Comparison of ENCODE assay signal across 15 cellular contexts in genomic region chr10:131899116-131899690, GRCh38. TPM values are rescaled to one million over a fixed set of nuclear protein-coding genes. Genes with fewer than 3 reads are reported as not detected.
DNase-seq lines count a peak whose midpoint lies in the region; ATAC-seq and TF ChIP-seq lines count a peak whose summit lies in the region.
"Had no signal": no experiment of that assay in that cellular context is flagged by ENCODE, and none has a peak within 500 bp of the region (broad histone marks: within the 10 kb centered on the region; RNA-seq: fewer than 3 reads in every experiment).

No MANE protein-coding gene starts in this region.

- H3K9me2 ChIP-seq in HCT116 (ENCODE audit: insufficient read depth), result no peaks in the 10 kb centered on the region

- peaks cover 5% of the 10 kb centered on the region for H3K79me1 ChIP-seq in neuronal stem cell (ENCODE audit: low read depth, low read length)

- H3K9me3 ChIP-seq in HCT116 (ENCODE audit: control insufficient read depth in 1 of 2, insufficient read depth in 1 of 2, low read depth in 1 of 2, low read length in 2 of 2) (no peaks in the 10 kb centered on the region), neuronal stem cell (replicated peaks in 1 of 2; ENCODE audit: control insufficient read depth in 2 of 2, insufficient read depth in 1 of 2, low read depth in 1 of 2, low read length in 2 of 2) (no peaks in the 10 kb centered on the region)
- H3K9me3 ChIP-seq: lower lobe of right lung, vagina had no signal

- H2AFZ ChIP-seq in HCT116 (ENCODE audit: low read depth, low read length, poor library complexity, severe bottlenecking), result no peak overlapping the region
- H2AFZ ChIP-seq in neuronal stem cell (ENCODE audit: low read length), result peak overlapping the region; percentile 94

- no peak for TF ChIP-seq POLR2A in HCT116 (IDR thresholded peaks at IDR 0.05; ENCODE audit: borderline replicate concordance, extremely low read depth, insufficient read depth, insufficient read length)

- H3K4me1 Mint-ChIP-seq in activated CD8-positive, alpha-beta memory T cell treated with anti-CD3 and anti-CD28 coated beads, Interleukin-2, amount 10 ng/mL, durations not matched to agents 7 days and 5 days, result peaks cover 47% of the 10 kb centered on the region
- peaks cover 48% of the 10 kb centered on the region for H3K4me1 Mint-ChIP-seq in activated naive CD8-positive, alpha-beta T cell treated with anti-CD3 and anti-CD28 coated beads, Interleukin-2, amount 50 U/mL, for 24 hours

- H2BK120ac ChIP-seq in neuronal stem cell (ENCODE audit: low read depth, low read length), result no peak overlapping the region

- no peak overlapping the region for H3K4me3 ChIP-seq in HCT116 (replicated peaks in 1 of 2; ENCODE audit: low read depth in 1 of 2, low read length in 2 of 2)
- H3K4me3 ChIP-seq in neuronal stem cell (ENCODE audit: low read length in 2 of 2), result no peak overlapping the region

- no peak for DNase-seq in activated CD8-positive, alpha-beta memory T cell treated with anti-CD3 and anti-CD28 coated beads, Interleukin-2, amount 10 ng/mL, durations not matched to agents 7 days and 5 days
- DNase-seq in activated CD8-positive, alpha-beta memory T cell treated with anti-CD3 and anti-CD28 coated beads, Interleukin-2, amount 50 U/mL, for 48 hours, result no peak
- DNase-seq in HCT116 (ENCODE audit: low read depth, low spot score) (no peak), neuronal stem cell (ENCODE audit: low spot score) (no peak), SW 1271 (lab: John Stamatoyannopoulos, UW) (no peak)
- no peak for DNase-seq in activated naive CD8-positive, alpha-beta T cell treated with anti-CD3 and anti-CD28 coated beads, Interleukin-2, amount 50 U/mL, for 24 hours
- DNase-seq: brain microvascular endothelial cell; effector CD4-positive, alpha-beta T cell; lower lobe of right lung; NCI-H1092 treated with DMSO at 0.1 percent for 48 hours; NCI-H226; stimulated activated naive CD4-positive, alpha-beta T cell treated with Interleukin-2 at 50 U/mL for 16 hours had no signal

- no peaks in the 10 kb centered on the region for H4K20me1 ChIP-seq in HCT116 (ENCODE audit: insufficient read depth)

- POLR2A ChIA-PET in HCT116 (lab: Charles Lee), result no interaction called here

- no peak overlapping the region for H3K27ac Mint-ChIP-seq in activated CD8-positive, alpha-beta memory T cell treated with anti-CD3 and anti-CD28 coated beads, Interleukin-2, amount 10 ng/mL, durations not matched to agents 7 days and 5 days
- no peak overlapping the region for H3K27ac Mint-ChIP-seq in activated naive CD8-positive, alpha-beta T cell treated with anti-CD3 and anti-CD28 coated beads, Interleukin-2, amount 50 U/mL, for 24 hours

- H3K36me3 Mint-ChIP-seq in activated CD8-positive, alpha-beta memory T cell treated with anti-CD3 and anti-CD28 coated beads, Interleukin-2, amount 10 ng/mL, durations not matched to agents 7 days and 5 days, result peaks cover 7% of the 10 kb centered on the region
- H3K36me3 Mint-ChIP-seq in activated naive CD8-positive, alpha-beta T cell treated with anti-CD3 and anti-CD28 coated beads, Interleukin-2, amount 50 U/mL, for 24 hours (ENCODE audit: low read depth), result peaks cover 3% of the 10 kb centered on the region

- ATAC-seq in activated CD8-positive, alpha-beta memory T cell treated with anti-CD3 and anti-CD28 coated beads, Interleukin-2, amount 10 ng/mL, durations not matched to agents 7 days and 5 days, result no peak
- ATAC-seq in HCT116 (no peak), GM21528 (IDR thresholded peaks at IDR 0.05; ENCODE audit: low FRiP score, unreplicated experiment) (no peak), HG03025 (IDR thresholded peaks at IDR 0.05; ENCODE audit: low FRiP score, unreplicated experiment) (no peak)
- ATAC-seq in activated naive CD8-positive, alpha-beta T cell treated with anti-CD3 and anti-CD28 coated beads, Interleukin-2, amount 50 U/mL, for 24 hours, result no peak

- no peaks in the 10 kb centered on the region for H3K9me3 Mint-ChIP-seq in activated CD8-positive, alpha-beta memory T cell treated with anti-CD3 and anti-CD28 coated beads, Interleukin-2, amount 10 ng/mL, durations not matched to agents 7 days and 5 days (ENCODE audit: low read depth)
- no peaks in the 10 kb centered on the region for H3K9me3 Mint-ChIP-seq in activated naive CD8-positive, alpha-beta T cell treated with anti-CD3 and anti-CD28 coated beads, Interleukin-2, amount 50 U/mL, for 24 hours

- peaks cover 26% of the 10 kb centered on the region for H3K79me2 ChIP-seq in HCT116 (ENCODE audit: insufficient read depth, low read length)

- no peak overlapping the region for H4K91ac ChIP-seq in neuronal stem cell (ENCODE audit: low read depth, low read length, poor library complexity)

- no peak overlapping the region for H3K23ac ChIP-seq in neuronal stem cell (ENCODE audit: low read depth, low read length, poor library complexity)

- RAD21 ChIA-PET in HCT116 (lab: Charles Lee; ENCODE audit: low non-redundant PET in 1 of 2, low total read pairs in 2 of 2, uncharacterized antibody in 2 of 2, unreplicated experiment in 2 of 2), result no interaction called here

- H2AK5ac ChIP-seq in neuronal stem cell (ENCODE audit: low read depth, low read length), result no peak overlapping the region

- H3K27ac ChIP-seq in HCT116 (ENCODE audit: low read depth, low read length), result no peak overlapping the region
- no peak overlapping the region for H3K27ac ChIP-seq in neuronal stem cell (replicated peaks; ENCODE audit: low read length)
- H3K27ac ChIP-seq: brain microvascular endothelial cell, lower lobe of right lung had no signal

- no peak overlapping the region for H3K14ac ChIP-seq in neuronal stem cell (ENCODE audit: low read length)

- no TSS peak for BruUV-seq in HCT116 (replicated peaks; lab: Mats Ljungman, UMichigan)

- TF ChIP-seq CTCF in HCT116 (IDR thresholded peaks at IDR 0.05 in 2 of 3, conservative IDR thresholded peaks at IDR 0.05 in 1 of 3; ENCODE audit: borderline replicate concordance in 1 of 3, insufficient read depth in 1 of 3, low read depth in 2 of 3, low read length in 2 of 3), result no peak

- H3K9ac ChIP-seq in HCT116 (ENCODE audit: low read length) (no peak overlapping the region), neuronal stem cell (ENCODE audit: low read depth, low read length, poor library complexity) (no peak overlapping the region)

- H3K4ac ChIP-seq in neuronal stem cell (ENCODE audit: low read length), result no peak overlapping the region

- intact Hi-C loops in HCT116 (cut with micrococcal nuclease), result no loop called here

- no peak overlapping the region for H3K18ac ChIP-seq in neuronal stem cell (ENCODE audit: low read length)

- H3K36me3 ChIP-seq in HCT116 (ENCODE audit: control insufficient read depth in 1 of 2, insufficient read depth in 2 of 2, low read length in 2 of 2) (no peaks in the 10 kb centered on the region), neuronal stem cell (replicated peaks in 1 of 2; ENCODE audit: control insufficient read depth in 2 of 2, insufficient read depth in 2 of 2, low read length in 2 of 2) (peaks cover 2 to 10% of the 10 kb centered on the region in 2 donors)
- H3K36me3 ChIP-seq: brain microvascular endothelial cell, lower lobe of right lung, vagina had no signal

- H3K4me2 ChIP-seq in HCT116 (ENCODE audit: low read length) (peak overlapping the region; percentile 88; the same call in 1 of the 2 replicates), neuronal stem cell (ENCODE audit: insufficient read depth, low read length, poor library complexity, severe bottlenecking) (no peak overlapping the region)

- H3K4me3 Mint-ChIP-seq in activated CD8-positive, alpha-beta memory T cell treated with anti-CD3 and anti-CD28 coated beads, Interleukin-2, amount 10 ng/mL, durations not matched to agents 7 days and 5 days, result peak overlapping the region; percentile 7
- peak overlapping the region; percentile 82 for H3K4me3 Mint-ChIP-seq in activated naive CD8-positive, alpha-beta T cell treated with anti-CD3 and anti-CD28 coated beads, Interleukin-2, amount 50 U/mL, for 24 hours

- H3K27me3 ChIP-seq in HCT116 (ENCODE audit: insufficient read depth, low read length), result no peaks in the 10 kb centered on the region
- H3K27me3 ChIP-seq in neuronal stem cell (ENCODE audit: control insufficient read depth in 3 of 3, insufficient read depth in 3 of 3, low read depth in 1 of 3, low read length in 3 of 3), result peaks cover 0 to 28% (median 16%) of the 10 kb centered on the region in 3 experiments
- H3K27me3 ChIP-seq: brain microvascular endothelial cell, vagina had no signal

- WGBS in neuronal stem cell (ENCODE audit: extremely low coverage in 2 of 2, insufficient read length in 2 of 2, insufficient replicate concordance in 1 of 2), 2 donors, result no CpG with 5 or more reads among the region's 8 CpGs

- no peak overlapping the region for H2BK12ac ChIP-seq in neuronal stem cell (ENCODE audit: low read length)

- no peak overlapping the region for H2BK15ac ChIP-seq in neuronal stem cell (ENCODE audit: low read length)

- CTCF ChIA-PET in activated CD8-positive, alpha-beta memory T cell treated with anti-CD3 and anti-CD28 coated beads, Interleukin-2, amount 10 ng/mL, durations not matched to agents 7 days and 5 days (lab: Charles Lee), result interaction anchor here (1.2 to 3.4 kb wide), 5 partner anchors 13 to 124 kb away, joined by 3 to 14 read pairs (median 12); partner anchors contain the start of gene BNIP3
- CTCF ChIA-PET in HCT116 (lab: Charles Lee), result interaction anchor here (1.6 kb wide), 1 partner anchor 7 kb away, joined by 3 read pairs; no protein-coding TSS in a partner anchor

- H2BK5ac ChIP-seq in neuronal stem cell (ENCODE audit: low read length), result no peak overlapping the region

- TF ChIP-seq RAD21 in HCT116 (IDR thresholded peaks at IDR 0.05; ENCODE audit: low read depth), result no peak

- H4K8ac ChIP-seq in neuronal stem cell (ENCODE audit: low read depth, low read length), result no peak overlapping the region

- peaks cover 13% of the 10 kb centered on the region for H3K27me3 Mint-ChIP-seq in activated CD8-positive, alpha-beta memory T cell treated with anti-CD3 and anti-CD28 coated beads, Interleukin-2, amount 10 ng/mL, durations not matched to agents 7 days and 5 days
- peaks cover 14% of the 10 kb centered on the region for H3K27me3 Mint-ChIP-seq in activated naive CD8-positive, alpha-beta T cell treated with anti-CD3 and anti-CD28 coated beads, Interleukin-2, amount 50 U/mL, for 24 hours

- H3K4me1 ChIP-seq in HCT116 (ENCODE audit: control insufficient read depth in 1 of 2, insufficient read depth in 2 of 2, low read length in 2 of 2), result peaks cover 15 to 30% of the 10 kb centered on the region in 2 experiments
- peaks cover 4 to 12% of the 10 kb centered on the region in 2 donors for H3K4me1 ChIP-seq in neuronal stem cell (ENCODE audit: control insufficient read depth in 2 of 2, insufficient read depth in 1 of 2, low read depth in 1 of 2, low read length in 2 of 2)

TF ChIP-seq in HCT116, 20 proteins besides CTCF, POLR2A, EP300 and RAD21 (continues in another document):
- TF ChIP-seq SP1 (IDR thresholded peaks at IDR 0.05; ENCODE audit: low read depth), result no peak
- no peak for TF ChIP-seq ELF1 (IDR thresholded peaks at IDR 0.05; ENCODE audit: borderline replicate concordance, low read depth)
- no peak for TF ChIP-seq EZH2phosphoT487 (IDR thresholded peaks at IDR 0.05; ENCODE audit: borderline replicate concordance)

RNA-seq across cellular contexts. Expression of gene PPP2R2D, which starts 1.6 kb away (rescaled TPM):
- 10 to 100 TPM; 36.0 to 41.9 TPM for total RNA-seq in activated CD8-positive, alpha-beta memory T cell treated with anti-CD3 and anti-CD28 coated beads, Interleukin-2, amount 10 ng/mL, durations not matched to agents 7 days and 5 days
- total RNA-seq in HCT116 (2021; ENCODE audit: unreplicated experiment), result 18.1 TPM
- 11.4 and 13.2 TPM in 2 replicates for polyA plus RNA-seq in HCT116 (2012)
- 26.3 TPM for polyA plus RNA-seq in neuronal stem cell (2013, experiment 1 of 2)
- polyA plus RNA-seq in neuronal stem cell (2013, experiment 2 of 2), result 26.5 TPM
